ENCODE assay signal across 24 cellular contexts in genomic region chr1:203088441-203088840, GRCh38. TPM values are rescaled to one million over a fixed set of nuclear protein-coding genes. Genes with fewer than 3 reads are reported as not detected.
A peak's percentile ranks its signal among the peaks of the same experiment; 100 is the strongest.
DNase-seq lines count a peak whose midpoint lies in the region; ATAC-seq and TF ChIP-seq lines count a peak whose summit lies in the region.
"Had no signal": no experiment of that assay in that cellular context is flagged by ENCODE, and none has a peak within 500 bp of the region (broad histone marks: within the 10 kb centered on the region; RNA-seq: fewer than 3 reads in every experiment).

No MANE protein-coding gene starts in this region.

- H3K9me3 Mint-ChIP-seq in natural killer cell treated with Interleukin-12 subunit alpha and Interleukin-12 subunit beta and Interleukin-15 and Interleukin-18, amount 100 ng/mL, for 72 hours, result no peaks in the 10 kb centered on the region
- H3K9me3 Mint-ChIP-seq in natural killer cell, result no peaks in the 10 kb centered on the region
- no peaks in the 10 kb centered on the region for H3K9me3 Mint-ChIP-seq in neural crest cell

- H3K27ac Mint-ChIP-seq in natural killer cell treated with Interleukin-12 subunit alpha and Interleukin-12 subunit beta and Interleukin-15 and Interleukin-18, amount 100 ng/mL, for 72 hours, result no peak overlapping the region
- H3K27ac Mint-ChIP-seq in natural killer cell (no peak overlapping the region), neural crest cell (ENCODE audit: unreplicated experiment) (peak overlapping the region; percentile 72)
- H3K27ac Mint-ChIP-seq: B cell, CD14-positive monocyte had no signal

- ATAC-seq in natural killer cell treated with Interleukin-12 subunit alpha and Interleukin-12 subunit beta and Interleukin-15 and Interleukin-18, amount 100 ng/mL, for 72 hours, result no peak
- no peak for ATAC-seq in natural killer cell
- no peak for ATAC-seq in GM21529 (IDR thresholded peaks at IDR 0.05; ENCODE audit: unreplicated experiment)
- ATAC-seq: A549 had no signal

- no peaks in the 10 kb centered on the region for H3K36me3 Mint-ChIP-seq in natural killer cell treated with Interleukin-12 subunit alpha and Interleukin-12 subunit beta and Interleukin-15 and Interleukin-18, amount 100 ng/mL, for 72 hours
- H3K36me3 Mint-ChIP-seq in natural killer cell, result no peaks in the 10 kb centered on the region
- H3K36me3 Mint-ChIP-seq in neural crest cell (ENCODE audit: low read depth), result no peaks in the 10 kb centered on the region
- H3K36me3 Mint-ChIP-seq: CD14-positive monocyte had no signal

- H3K27me3 ChIP-seq in tibial artery, result peaks cover 0 to 28% of the 10 kb centered on the region in 2 donors

- H3K4me1 Mint-ChIP-seq in natural killer cell treated with Interleukin-12 subunit alpha and Interleukin-12 subunit beta and Interleukin-15 and Interleukin-18, amount 100 ng/mL, for 72 hours (ENCODE audit: low read depth in 2 of 2), result peaks cover 0 to 3% of the 10 kb centered on the region in 2 donors
- no peaks in the 10 kb centered on the region for H3K4me1 Mint-ChIP-seq in natural killer cell
- H3K4me1 Mint-ChIP-seq in neural crest cell, result peaks cover 5% of the 10 kb centered on the region
- H3K4me1 Mint-ChIP-seq: B cell had no signal

- H3K9me3 ChIP-seq in tibial artery, result no peaks in the 10 kb centered on the region
- H3K9me3 ChIP-seq: A549 had no signal

- TF ChIP-seq CTCF in natural killer cell (IDR thresholded peaks at IDR 0.05), result no peak
- no peak for TF ChIP-seq CTCF in neural crest cell (conservative IDR thresholded peaks at IDR 0.05)
- no peak for TF ChIP-seq CTCF in tibial artery (IDR thresholded peaks at IDR 0.05)

- H3K4me3 ChIP-seq in tibial artery, result no peak overlapping the region
- H3K4me3 ChIP-seq: A549, GM23248 had no signal

- no peak overlapping the region for H3K27ac ChIP-seq in tibial artery
- H3K27ac ChIP-seq: A549, GM23248, RWPE1 had no signal

- H3K27me3 Mint-ChIP-seq in natural killer cell treated with Interleukin-12 subunit alpha and Interleukin-12 subunit beta and Interleukin-15 and Interleukin-18, amount 100 ng/mL, for 72 hours, result peaks cover 22 to 33% of the 10 kb centered on the region in 2 donors
- H3K27me3 Mint-ChIP-seq in natural killer cell (ENCODE audit: low read depth in 2 of 2) (peaks cover 15 to 17% of the 10 kb centered on the region in 2 donors), neural crest cell (ENCODE audit: low read depth) (peaks cover 10% of the 10 kb centered on the region)

- no peaks in the 10 kb centered on the region for H3K36me3 ChIP-seq in tibial artery

- no peaks in the 10 kb centered on the region for H3K4me1 ChIP-seq in tibial artery

- H3K4me3 Mint-ChIP-seq in natural killer cell treated with Interleukin-12 subunit alpha and Interleukin-12 subunit beta and Interleukin-15 and Interleukin-18, amount 100 ng/mL, for 72 hours, result no peak overlapping the region
- H3K4me3 Mint-ChIP-seq in natural killer cell, result no peak overlapping the region
- H3K4me3 Mint-ChIP-seq in neural crest cell, result no peak overlapping the region
- H3K4me3 Mint-ChIP-seq: B cell, CD14-positive monocyte had no signal

- intact Hi-C loops in natural killer cell (cut with micrococcal nuclease), result no loop called here
- intact Hi-C loops in tibial artery (cut with DNase I; ENCODE audit: low total_unique reads), result no loop called here

- peak; percentile 25 for DNase-seq in natural killer cell treated with Interleukin-12 subunit alpha and Interleukin-12 subunit beta and Interleukin-15 and Interleukin-18, amount 100 ng/mL, for 72 hours (ENCODE audit: low spot score)
- DNase-seq in natural killer cell, result no peak
- DNase-seq in iPS-NIHi7 (ENCODE audit: extremely low spot score), result peak; percentile 2
- no peak for DNase-seq in neural crest cell (ENCODE audit: low read depth, low spot score)
- no peak for DNase-seq in NCI-H2107 (lab: John Stamatoyannopoulos, UW)
- DNase-seq in tibial artery, result no peak
- DNase-seq in NCI-H69 (lab: John Stamatoyannopoulos, UW), result no peak
- DNase-seq: EL; GM23248; HCEC 1CT; KBM-7; NCI-H1092 treated with DMSO at 0.1 percent for 48 hours; NCI-H1436 treated with DMSO at 0.1 percent for 48 hours; NCI-H2029; NCI-H510A treated with DMSO at 0.1 percent for 48 hours; NCI-H774; NK-92 treated with Interleukin-12 subunit alpha and Interleukin-12 subunit beta, amount 100 ng/mL, for 24 hours; SHP77 treated with DMSO at 0.1 percent for 48 hours had no signal

RNA-seq across cellular contexts. Expression of gene MYOG, which starts 2.6 kb away (rescaled TPM):
- not detected for total RNA-seq in natural killer cell treated with Interleukin-12 subunit alpha and Interleukin-12 subunit beta and Interleukin-15 and Interleukin-18, amount 100 ng/mL, for 72 hours
- total RNA-seq in natural killer cell (not detected), neural crest cell (not detected in 2 replicates)
- total RNA-seq: B cell, GM23248, HT1080 had no signal

RNA-seq across cellular contexts. Expression of gene ADORA1, which starts 39.1 kb away (rescaled TPM):
- not detected for total RNA-seq in natural killer cell treated with Interleukin-12 subunit alpha and Interleukin-12 subunit beta and Interleukin-15 and Interleukin-18, amount 100 ng/mL, for 72 hours
- total RNA-seq in natural killer cell (not detected), neural crest cell (1.9 and 2.0 TPM in 2 replicates)
- total RNA-seq: B cell had no signal

Comparison
In these comparisons a context has a peak if more than half of its experiments do, and no peak if none do; other contexts are left out.
1. DNase-seq: peak in natural killer cell treated with Interleukin-12 subunit alpha and Interleukin-12 subunit beta and Interleukin-15 and Interleukin-18, amount 100 ng/mL, for 72 hours (single experiment) and iPS-NIHi7 (single experiment); none in natural killer cell (single experiment), neural crest cell (single experiment), NCI-H2107 (single experiment), tibial artery (0 of 2) and NCI-H69 (single experiment).